Comparison of ENCODE assay signal across 18 cellular contexts in the genomic region with DNA sequence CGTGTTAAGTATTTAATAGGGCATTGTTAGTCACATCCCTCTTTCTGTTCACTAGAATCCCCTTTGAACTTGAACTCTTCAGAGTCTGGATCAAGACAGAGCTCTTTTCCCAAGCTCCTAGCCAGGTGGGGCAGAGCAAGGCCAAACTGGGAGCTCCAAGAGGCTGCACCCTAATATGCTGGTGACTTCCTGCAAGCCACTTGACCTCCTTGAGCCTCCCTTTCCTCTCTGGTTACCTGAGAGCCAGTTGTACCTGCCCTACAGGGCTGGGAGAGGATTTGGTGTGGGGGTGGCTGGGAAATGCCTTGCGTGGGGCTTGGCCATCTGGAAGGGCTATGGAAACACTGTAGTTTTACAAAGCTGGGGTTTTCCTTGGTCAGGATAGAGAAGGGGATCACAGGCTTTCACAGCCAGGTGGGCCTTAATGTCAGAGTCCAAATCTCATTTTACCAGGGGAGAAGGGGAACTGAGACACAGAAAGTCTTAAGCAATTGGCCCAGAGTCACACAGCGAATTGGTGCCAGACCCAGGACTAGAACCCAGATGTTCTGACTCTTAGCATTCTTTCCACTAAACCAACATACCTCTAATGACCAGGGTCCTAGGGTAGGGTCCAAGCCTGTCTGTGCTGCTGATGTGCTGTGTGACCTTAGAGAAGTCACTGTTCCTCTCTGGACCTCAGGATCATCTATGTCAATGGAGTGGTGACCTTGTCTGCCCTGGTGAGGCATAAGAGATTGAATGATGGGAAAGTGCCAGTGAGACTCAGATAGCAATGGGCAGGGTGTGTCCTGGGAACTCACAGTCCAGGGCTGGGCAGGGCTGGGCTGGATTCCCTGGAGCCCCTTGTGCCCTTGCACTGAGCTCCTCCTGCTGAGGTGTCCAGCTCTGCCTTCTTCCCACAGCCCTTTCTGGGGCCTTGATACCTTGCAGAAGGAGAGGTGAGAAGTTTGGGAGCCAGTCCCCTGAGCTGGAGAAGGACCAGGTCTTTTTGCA. TPM values are rescaled to one million over a fixed set of nuclear protein-coding genes. Genes with fewer than 3 reads are reported as not detected.
DNase-seq lines count a peak whose midpoint lies in the region; ATAC-seq and TF ChIP-seq lines count a peak whose summit lies in the region.
"Had no signal": no experiment of that assay in that cellular context is flagged by ENCODE, and none has a peak within 500 bp of the region (broad histone marks: within the 10 kb centered on the region; RNA-seq: fewer than 3 reads in every experiment).

No MANE protein-coding gene starts in this region.

- no peak for ATAC-seq in GM21825 (IDR thresholded peaks at IDR 0.05; ENCODE audit: unreplicated experiment)
- ATAC-seq: GM12878 had no signal

- DNase-seq in left ventricle myocardium inferior: no peak
- peak; percentile 61 for DNase-seq in transverse colon
- DNase-seq in NCI-H226: no peak
- no peak for DNase-seq in EL
- DNase-seq in iPS-NIHi11 (ENCODE audit: low spot score): no peak
- DNase-seq: activated CD4-positive, alpha-beta T cell treated with anti-CD3 and anti-CD28 coated beads for 1 hour; GDM1; NCI-H1092 treated with DMSO at 0.1 percent for 48 hours; NCI-H2081 treated with DMSO at 0.1 percent for 48 hours; NCI-H526 treated with DMSO at 0.1 percent for 48 hours; OCI-M1; stimulated activated CD4-positive, alpha-beta T cell treated with anti-CD3 and anti-CD28 coated beads, Interleukin-2, amount 100 ng/mL, for 24 hours; T-helper 9 cell had no signal

- TF ChIP-seq CTCF in left ventricle myocardium inferior (IDR thresholded peaks at IDR 0.05; ENCODE audit: borderline replicate concordance): no peak
- no peak for TF ChIP-seq CTCF in transverse colon (IDR thresholded peaks at IDR 0.05)

- H3K36me3 ChIP-seq in left ventricle myocardium inferior: peaks cover 71% of the 10 kb centered on the region
- H3K36me3 ChIP-seq in rectal smooth muscle tissue (ENCODE audit: control insufficient read depth, insufficient read depth, low read length): peaks cover 41% of the 10 kb centered on the region
- peaks cover 0 to 26% (median 9%) of the 10 kb centered on the region in 4 donors for H3K36me3 ChIP-seq in transverse colon

- H3K4me3 ChIP-seq in left ventricle myocardium inferior: peak overlapping the region; percentile 72
- no peak overlapping the region for H3K4me3 ChIP-seq in rectal smooth muscle tissue (ENCODE audit: low read length)
- H3K4me3 ChIP-seq in transverse colon: no peak overlapping the region
- H3K4me3 ChIP-seq: GM12878, SK-N-MC had no signal

- in situ Hi-C loops in transverse colon (cut with MboI; ENCODE audit: low pct_ligation_motif_present in 1 of 4, low pct_unique_long_range_greater_than_20kb in 1 of 4, low sequenced_read_pairs in 3 of 4): loop anchor here in 3 of 4 donors (10.0 to 25.0 kb wide), 2 partner anchors 89 to 91 kb away; a partner anchor contains a TSS

- H3K27me3 ChIP-seq in left ventricle myocardium inferior (ENCODE audit: low read depth) (no peaks in the 10 kb centered on the region), rectal smooth muscle tissue (ENCODE audit: control insufficient read depth, insufficient read depth, low read length) (no peaks in the 10 kb centered on the region), transverse colon (no peaks in the 10 kb centered on the region)

- H3K9me3 ChIP-seq in left ventricle myocardium inferior (replicated peaks): no peaks in the 10 kb centered on the region
- no peaks in the 10 kb centered on the region for H3K9me3 ChIP-seq in transverse colon

- intact Hi-C loops in left ventricle myocardium inferior (cut with micrococcal nuclease) (no loop called here), transverse colon (cut with DNase I; ENCODE audit: low total_unique reads) (no loop called here)

- TF ChIP-seq EP300 in transverse colon (IDR thresholded peaks at IDR 0.05; ENCODE audit: low read depth): no peak

- H3K9ac ChIP-seq in rectal smooth muscle tissue (ENCODE audit: low read length): no peak overlapping the region

- no peak for TF ChIP-seq POLR2A in transverse colon (IDR thresholded peaks at IDR 0.05)

- peaks cover 96% of the 10 kb centered on the region for H3K4me1 ChIP-seq in left ventricle myocardium inferior
- H3K4me1 ChIP-seq in rectal smooth muscle tissue (ENCODE audit: control insufficient read depth, insufficient read depth, low read length): peaks cover 30% of the 10 kb centered on the region
- H3K4me1 ChIP-seq in transverse colon: peaks cover 27 to 59% (median 43%) of the 10 kb centered on the region in 4 donors

- H3K27ac ChIP-seq in cingulate gyrus (ENCODE audit: low read depth, low read length) (peak overlapping the region; percentile 22), left ventricle myocardium inferior (replicated peaks) (peak overlapping the region; percentile 98), rectal smooth muscle tissue (ENCODE audit: low read depth, low read length) (peak overlapping the region; percentile 67), transverse colon (peak overlapping the region; percentile 38 to 86 (median 71))
- H3K27ac ChIP-seq: SK-N-MC had no signal

- WGBS in transverse colon (ENCODE audit: low coverage in 1 of 2), 2 donors: 86% methylated on average over 3 of the region's 3 CpGs; no CpG with 5 or more reads in 1 of the 2 donors

RNA-seq across cellular contexts. Expression of a gene that starts 35.8 kb away (rescaled TPM):
- total RNA-seq in left ventricle myocardium inferior (758 TPM), transverse colon (100 to 1,000 TPM; 628 to 986 (median 782) TPM)

Comparison
In these comparisons a context has a peak if more than half of its experiments do, and no peak if none do; other contexts are left out.
1. H3K27ac ChIP-seq: peak in every context shown above with its lines; median percentile 98 in left ventricle myocardium inferior; 71 in transverse colon; 67 in rectal smooth muscle tissue; 22 in cingulate gyrus.